In the genomic region with DNA sequence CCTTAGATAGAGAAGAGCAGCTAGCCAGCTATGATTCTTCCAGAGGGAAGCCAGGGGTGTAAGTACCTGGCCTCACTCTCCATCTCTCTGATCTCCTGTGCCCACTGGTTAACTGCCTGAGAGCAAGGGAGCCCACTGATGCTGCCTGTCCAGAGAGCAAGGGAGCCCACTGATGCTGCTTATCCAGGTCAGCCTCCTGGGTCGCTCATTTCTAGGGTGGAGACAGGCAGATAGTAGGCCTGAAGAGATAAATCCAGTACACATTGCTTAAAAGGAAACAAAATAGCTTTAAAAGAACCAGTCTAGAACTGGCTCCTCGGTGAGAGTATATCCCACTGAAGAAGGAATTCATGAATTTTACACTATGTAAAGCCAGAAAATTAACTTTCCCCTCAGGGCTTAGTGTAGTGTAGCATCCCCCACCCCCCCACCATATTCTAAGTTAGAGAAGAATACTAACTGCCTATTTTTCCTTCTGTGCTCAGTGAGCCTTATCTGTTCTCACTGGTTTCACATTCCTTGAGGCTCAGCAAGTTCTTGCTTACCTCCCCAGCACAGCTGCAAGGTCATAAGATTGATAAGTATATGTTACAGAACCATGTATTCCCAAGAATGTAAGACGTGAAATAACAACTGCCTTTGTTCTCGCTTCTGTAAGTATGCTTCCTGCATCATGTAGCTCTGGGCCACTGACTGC, we compare ENCODE assay signal across 24 cellular contexts. TPM values are rescaled to one million over a fixed set of nuclear protein-coding genes. Genes with fewer than 3 reads are reported as not detected.
DNase-seq lines count a peak whose midpoint lies in the region; ATAC-seq and TF ChIP-seq lines count a peak whose summit lies in the region.
"Had no signal": no experiment of that assay in that cellular context is flagged by ENCODE, and none has a peak within 500 bp of the region (broad histone marks: within the 10 kb centered on the region; RNA-seq: fewer than 3 reads in every experiment).

No MANE protein-coding gene starts in this region.

- TF ChIP-seq CTCF in IMR-90 (conservative IDR thresholded peaks at IDR 0.05; ENCODE audit: low read depth, low read length) (no peak), brain microvascular endothelial cell (IDR thresholded peaks at IDR 0.05; ENCODE audit: low read depth, low read length, missing control alignments) (no peak), retinal pigment epithelial cell (conservative IDR thresholded peaks at IDR 0.05; ENCODE audit: low read depth, low read length) (no peak)

- H2BK5ac ChIP-seq in IMR-90 (ENCODE audit: low read depth, low read length, poor library complexity, severe bottlenecking), result no peak overlapping the region

- no peak for TF ChIP-seq POLR2A in IMR-90 (IDR thresholded peaks at IDR 0.05; ENCODE audit: low read depth, low read length)

- H3K27ac ChIP-seq in IMR-90 (ENCODE audit: insufficient read depth, low read length) (no peak overlapping the region), brain microvascular endothelial cell (no peak overlapping the region)
- H3K27ac ChIP-seq: SJCRH30, transverse colon had no signal

- H3K79me1 ChIP-seq in IMR-90 (ENCODE audit: low read depth in 1 of 2, low read length in 2 of 2), result no peaks in the 10 kb centered on the region

- no peak overlapping the region for H3K14ac ChIP-seq in IMR-90 (replicated peaks; ENCODE audit: low read depth, low read length)

- H3K4ac ChIP-seq in IMR-90 (ENCODE audit: low read depth, low read length), result no peak overlapping the region

- no peak overlapping the region for H4K8ac ChIP-seq in IMR-90 (ENCODE audit: low read depth in 2 of 2, low read length in 2 of 2)

- no peak overlapping the region for H2BK120ac ChIP-seq in IMR-90 (ENCODE audit: low read depth, low read length)

- H3K4me3 ChIP-seq in IMR-90 (ENCODE audit: insufficient read depth, low read depth, low read length) (no peak overlapping the region), brain microvascular endothelial cell (ENCODE audit: low read depth, low read length) (no peak overlapping the region), retinal pigment epithelial cell (ENCODE audit: low read length) (no peak overlapping the region)
- H3K4me3 ChIP-seq: SJCRH30, transverse colon had no signal

- no peak overlapping the region for H2AK9ac ChIP-seq in IMR-90 (replicated peaks; ENCODE audit: low read depth, low read length, poor library complexity)

- CTCF ChIA-PET in IMR-90 (lab: Yijun Ruan, JAX), result no interaction called here

- POLR2A ChIA-PET in IMR-90 (lab: Charles Lee; ENCODE audit: unreplicated experiment), result no interaction called here

- H3K4me2 ChIP-seq in IMR-90 (ENCODE audit: low read depth, low read length), result no peak overlapping the region

- dilution Hi-C loops in IMR-90 (cut with HindIII; ENCODE audit: low sequenced_read_pairs, unreplicated experiment), result no loop called here

- no peak overlapping the region for H3K56ac ChIP-seq in IMR-90 (ENCODE audit: extremely low read depth, insufficient read depth, low read length)

- H2BK20ac ChIP-seq in IMR-90 (ENCODE audit: low read depth, low read length), result no peak overlapping the region

- H3K27me3 ChIP-seq in IMR-90 (ENCODE audit: control insufficient read depth, insufficient read depth, low read length) (peaks cover 28% of the 10 kb centered on the region), brain microvascular endothelial cell (replicated peaks) (no peaks in the 10 kb centered on the region)

- DNase-seq in IMR-90 (peak; percentile 16), brain microvascular endothelial cell (peak; percentile 6), kidney tubule cell (ENCODE audit: low spot score) (peak; percentile 62), retinal pigment epithelial cell (ENCODE audit: low read depth) (peak; percentile 24), NCI-H2081 (lab: John Stamatoyannopoulos, UW) (no peak), T-helper 1 cell (no peak), NCI-H1436 (lab: John Stamatoyannopoulos, UW) (no peak)
- DNase-seq: activated CD4-positive, alpha-beta T cell treated with anti-CD3 and anti-CD28 coated beads for 36 hours; activated CD8-positive, alpha-beta memory T cell treated with anti-CD3 and anti-CD28 coated beads for 24 hours; activated effector memory CD4-positive, alpha-beta T cell treated with Interleukin-2 at 50 U/mL for 16 hours; aorta; caudate nucleus; dermis blood vessel endothelial cell; DMS53; mammary epithelial cell; NCI-H1092; NCI-H1930; small intestine; stimulated activated CD4-positive, alpha-beta T cell treated with anti-CD3 and anti-CD28 coated beads, Interleukin-1b, Interleukin-23, amount 100 ng/mL, for 48 hours; T-cell; transverse colon had no signal

- H2AK5ac ChIP-seq in IMR-90 (ENCODE audit: low read depth, low read length), result no peak overlapping the region

- no peaks in the 10 kb centered on the region for H3K9me3 ChIP-seq in IMR-90 (ENCODE audit: control insufficient read depth, insufficient read depth, low read length)
- H3K9me3 ChIP-seq: SJCRH30, transverse colon had no signal

- H3K36me3 ChIP-seq in IMR-90 (ENCODE audit: control insufficient read depth, insufficient read depth, low read length) (no peaks in the 10 kb centered on the region), brain microvascular endothelial cell (replicated peaks) (no peaks in the 10 kb centered on the region)
- H3K36me3 ChIP-seq: SJCRH30, transverse colon had no signal

- no peaks in the 10 kb centered on the region for H3K4me1 ChIP-seq in IMR-90 (ENCODE audit: control insufficient read depth, insufficient read depth, low read length)
- H3K4me1 ChIP-seq: SJCRH30, transverse colon had no signal

- no peak overlapping the region for H4K5ac ChIP-seq in IMR-90 (ENCODE audit: low read depth, low read length)

- no TSS peak for BruUV-seq in IMR-90 (replicated peaks; lab: Mats Ljungman, UMichigan)

- no peak for TF ChIP-seq RAD21 in IMR-90 (IDR thresholded peaks at IDR 0.05; ENCODE audit: low read length)

- 44% methylated on average over 2 of the region's 4 CpGs; no CpG with 5 or more reads in 1 of the 2 experiments for WGBS in IMR-90 (ENCODE audit: extremely low coverage in 2 of 2, insufficient read length in 1 of 2), 2 experiments

- H2BK15ac ChIP-seq in IMR-90 (ENCODE audit: low read depth, low read length), result no peak overlapping the region

- H4K91ac ChIP-seq in IMR-90 (ENCODE audit: insufficient read depth, low read depth, low read length), result no peak overlapping the region

- no peak overlapping the region for H3K23ac ChIP-seq in IMR-90 (ENCODE audit: low read depth, low read length)

- H3K9me1 ChIP-seq in IMR-90 (ENCODE audit: insufficient read depth, low read length), result no peaks in the 10 kb centered on the region

- intact Hi-C loops in IMR-90 (cut with micrococcal nuclease), result no loop called here

- H4K20me1 ChIP-seq in IMR-90 (ENCODE audit: insufficient read depth, low read length), result no peaks in the 10 kb centered on the region

- in situ Hi-C loops in IMR-90 (cut with MboI; ENCODE audit: low sequenced_read_pairs) (no loop called here), brain microvascular endothelial cell (cut with HindIII; ENCODE audit: low pct_ligation_motif_present, low sequenced_read_pairs) (no loop called here)

- H3K18ac ChIP-seq in IMR-90 (ENCODE audit: low read depth, low read length), result no peak overlapping the region

- ATAC-seq in IMR-90 (ENCODE audit: low read depth), result no peak
- ATAC-seq in HG03045 (IDR thresholded peaks at IDR 0.05; ENCODE audit: unreplicated experiment), result no peak
- ATAC-seq: activated CD4-positive, alpha-beta T cell treated with anti-CD3 and anti-CD28 coated beads for 36 hours; T-cell had no signal

- H2AFZ ChIP-seq in IMR-90 (replicated peaks; ENCODE audit: low read length, poor library complexity), result no peak overlapping the region

- H3K9ac ChIP-seq in IMR-90 (ENCODE audit: low read depth, low read length), result no peak overlapping the region

TF ChIP-seq in IMR-90, 13 proteins besides CTCF, POLR2A, EP300 and RAD21 (continues in another document):
- no peak for TF ChIP-seq NFE2L2 (IDR thresholded peaks at IDR 0.05; ENCODE audit: low read depth, low read length)
- no peak for TF ChIP-seq MAFK (IDR thresholded peaks at IDR 0.05; ENCODE audit: low read depth, low read length)
- TF ChIP-seq SMC3 (IDR thresholded peaks at IDR 0.05; ENCODE audit: low read depth, low read length), result no peak
- no peak for TF ChIP-seq FOS (IDR thresholded peaks at IDR 0.05; ENCODE audit: low read depth, low read length)
- TF ChIP-seq, protein P1, sequence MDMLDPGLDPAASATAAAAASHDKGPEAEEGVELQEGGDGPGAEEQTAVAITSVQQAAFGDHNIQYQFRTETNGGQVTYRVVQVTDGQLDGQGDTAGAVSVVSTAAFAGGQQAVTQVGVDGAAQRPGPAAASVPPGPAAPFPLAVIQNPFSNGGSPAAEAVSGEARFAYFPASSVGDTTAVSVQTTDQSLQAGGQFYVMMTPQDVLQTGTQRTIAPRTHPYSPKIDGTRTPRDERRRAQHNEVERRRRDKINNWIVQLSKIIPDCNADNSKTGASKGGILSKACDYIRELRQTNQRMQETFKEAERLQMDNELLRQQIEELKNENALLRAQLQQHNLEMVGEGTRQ (IDR thresholded peaks at IDR 0.05; ENCODE audit: low read depth, low read length), result no peak
- no peak for TF ChIP-seq CEBPB (IDR thresholded peaks at IDR 0.05; ENCODE audit: low read depth, low read length)
- no peak for TF ChIP-seq BHLHE40 (IDR thresholded peaks at IDR 0.05; ENCODE audit: low read depth, low read length)
- no peak for TF ChIP-seq RFX5 (IDR thresholded peaks at IDR 0.05; ENCODE audit: low read depth, low read length)
- no peak for TF ChIP-seq RCOR1 (IDR thresholded peaks at IDR 0.05; ENCODE audit: insufficient replicate concordance, low read length)
- TF ChIP-seq MAZ (IDR thresholded peaks at IDR 0.05; ENCODE audit: borderline replicate concordance, low read depth, low read length), result no peak
- no peak for TF ChIP-seq MXI1 (IDR thresholded peaks at IDR 0.05; ENCODE audit: borderline replicate concordance, low read depth, low read length)

RNA-seq across cellular contexts. Expression of gene NOX5, which starts 30.5 kb away (rescaled TPM):
- under 0.01 TPM in 1 of 2 replicates, not detected in the other for total RNA-seq in IMR-90 (2012; rRNA removed)
- polyA plus RNA-seq in IMR-90 (2012; rRNA removed), result 0.07 and 0.20 TPM in 2 replicates
- 0.05 and 0.11 TPM in 2 replicates for polyA plus RNA-seq in IMR-90 (2012; cell fraction: cytosol; rRNA removed)
- polyA plus RNA-seq in IMR-90 (2012; cell fraction: nucleus; rRNA removed; ENCODE audit: low replicate concordance), result 0.60 and 0.65 TPM in 2 replicates
- total RNA-seq: activated CD4-positive, alpha-beta T cell treated with anti-CD3 and anti-CD28 coated beads for 36 hours; H4; SJCRH30 had no signal

RNA-seq across cellular contexts. Expression of gene SPESP1, which starts 53.6 kb away (rescaled TPM):
- 3.0 and 3.3 TPM in 2 replicates for total RNA-seq in IMR-90 (2012; rRNA removed)
- polyA plus RNA-seq in IMR-90 (2012; rRNA removed), result 2.9 TPM in 2 replicates
- polyA plus RNA-seq in IMR-90 (2012; cell fraction: cytosol; rRNA removed), result 1.2 and 1.4 TPM in 2 replicates
- polyA plus RNA-seq in IMR-90 (2012; cell fraction: nucleus; rRNA removed; ENCODE audit: low replicate concordance), result 0.20 and 1.5 TPM in 2 replicates
- total RNA-seq: H4, SJCRH30 had no signal

Comparison
In these comparisons a context has a peak if more than half of its experiments do, and no peak if none do; other contexts are left out.
1. DNase-seq: peak in IMR-90 (single experiment), brain microvascular endothelial cell (single experiment), kidney tubule cell (single experiment) and retinal pigment epithelial cell (single experiment); none in NCI-H2081 (0 of 2), T-helper 1 cell (0 of 5) and NCI-H1436 (single experiment).